In the genomic region with DNA sequence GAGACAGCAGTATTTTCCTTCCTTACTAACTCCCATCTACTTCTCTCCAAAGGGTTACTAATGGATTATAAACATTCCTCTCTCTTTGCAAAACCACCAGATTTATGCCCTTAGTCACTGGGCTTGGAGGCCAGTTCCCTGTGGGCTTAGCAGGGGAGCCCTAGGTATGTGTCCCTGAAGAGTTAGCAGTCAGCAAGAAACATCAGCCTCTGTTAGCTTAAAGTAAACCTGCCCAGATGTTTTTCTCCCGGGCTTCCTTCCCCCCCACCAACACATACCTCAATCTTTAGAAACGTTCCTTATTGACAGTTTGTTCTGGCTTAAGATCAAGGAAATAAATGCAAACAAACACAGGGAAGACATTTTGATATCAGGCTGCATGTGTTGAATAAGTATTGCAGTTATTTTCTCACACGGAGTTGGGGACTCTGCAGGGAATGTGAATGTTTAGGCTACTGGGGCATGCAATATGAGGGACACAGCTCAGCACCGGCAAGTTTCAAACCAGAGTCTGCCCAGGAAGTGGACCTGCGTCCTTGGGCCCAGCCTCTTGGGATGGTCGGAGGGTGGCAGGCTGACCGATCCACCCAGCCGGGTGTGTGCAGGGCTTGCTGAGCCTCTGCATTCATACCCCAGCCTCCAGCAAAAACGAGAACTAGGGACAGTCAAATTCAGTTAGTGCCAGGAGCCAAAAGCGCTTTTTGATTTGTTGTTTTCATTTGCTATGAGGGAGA, we compare ENCODE assay signal across 11 cellular contexts.
DNase-seq lines count a peak whose midpoint lies in the region; ATAC-seq, FAIRE-seq and TF ChIP-seq lines count a peak whose summit lies in the region.
"Had no signal": no experiment of that assay in that cellular context is flagged by ENCODE, and none has a peak within 500 bp of the region (broad histone marks: within the 10 kb centered on the region; RNA-seq: fewer than 3 reads in every experiment).

No MANE protein-coding gene starts in this region.

- FAIRE-seq in RCC 7860 (lab: Jason Lieb, UNC), result peak; percentile 90

- H3K9me2 ChIP-seq in OCI-LY7 (ENCODE audit: insufficient read depth, low read length), result no peaks in the 10 kb centered on the region

- peak overlapping the region; percentile 32 for H3K27ac ChIP-seq in fibroblast of lung (ENCODE audit: insufficient read depth, low read length)
- no peak overlapping the region for H3K27ac ChIP-seq in OCI-LY7 (ENCODE audit: low read depth, low read length, poor library complexity, severe bottlenecking)
- H3K27ac ChIP-seq: colonic mucosa, HL-60 had no signal

- TF ChIP-seq CTCF in fibroblast of lung (conservative IDR thresholded peaks at IDR 0.05 in 1 of 2, IDR thresholded peaks at IDR 0.05 in 1 of 2; ENCODE audit: low read depth in 1 of 2, low read length in 2 of 2), result no peak
- no peak for TF ChIP-seq CTCF in progenitor cell of endocrine pancreas (IDR thresholded peaks at IDR 0.05; ENCODE audit: unreplicated experiment)
- TF ChIP-seq CTCF in OCI-LY7 (conservative IDR thresholded peaks at IDR 0.05; ENCODE audit: low read length), result no peak

- no peak overlapping the region for H3K9ac ChIP-seq in fibroblast of lung (ENCODE audit: insufficient read depth, low read length)

- no peaks in the 10 kb centered on the region for H3K36me3 Mint-ChIP-seq in progenitor cell of endocrine pancreas (ENCODE audit: insufficient read depth)

- no peaks in the 10 kb centered on the region for H3K27me3 Mint-ChIP-seq in progenitor cell of endocrine pancreas

- H3K79me2 ChIP-seq in fibroblast of lung (ENCODE audit: control insufficient read depth, insufficient read depth, low read length) (no peaks in the 10 kb centered on the region), OCI-LY7 (ENCODE audit: insufficient read depth, low read depth, low read length) (no peaks in the 10 kb centered on the region)

- peak overlapping the region; percentile 79 for H3K4me2 ChIP-seq in fibroblast of lung (ENCODE audit: extremely low read depth, insufficient read depth, low read length)
- H3K4me2 ChIP-seq in OCI-LY7 (ENCODE audit: low read length), result no peak overlapping the region

- H3K9me3 ChIP-seq in fibroblast of lung (ENCODE audit: control insufficient read depth, insufficient read depth, low read depth, low read length) (no peaks in the 10 kb centered on the region), OCI-LY7 (ENCODE audit: low read length) (no peaks in the 10 kb centered on the region)
- H3K9me3 ChIP-seq: colonic mucosa had no signal

- H3K4me1 Mint-ChIP-seq in progenitor cell of endocrine pancreas (ENCODE audit: low read depth), result peaks cover 13% of the 10 kb centered on the region

- intact Hi-C loops in OCI-LY7 (cut with micrococcal nuclease; ENCODE audit: unreplicated experiment), result no loop called here

- ATAC-seq in HG03460 (IDR thresholded peaks at IDR 0.05; ENCODE audit: unreplicated experiment), result no peak
- no peak for ATAC-seq in HG02571 (IDR thresholded peaks at IDR 0.05; ENCODE audit: unreplicated experiment)

- H2AFZ ChIP-seq in fibroblast of lung (ENCODE audit: low read length) (peak overlapping the region; percentile 58), OCI-LY7 (ENCODE audit: low read length) (no peak overlapping the region)

- peak overlapping the region; percentile 12 for H3K27ac Mint-ChIP-seq in progenitor cell of endocrine pancreas

- POLR2A ChIA-PET in OCI-LY7 (lab: Charles Lee), result no interaction called here

- H3K36me3 ChIP-seq in fibroblast of lung (ENCODE audit: control insufficient read depth, insufficient read depth, low read length) (no peaks in the 10 kb centered on the region), OCI-LY7 (ENCODE audit: insufficient read depth, low read length) (no peaks in the 10 kb centered on the region)
- H3K36me3 ChIP-seq: colonic mucosa had no signal

- DNase-seq in Daoy (ENCODE audit: low read depth) (peak; percentile 89), RCC 7860 (ENCODE audit: low spot score) (peak; percentile 49), fibroblast of lung (ENCODE audit: low read depth in 2 of 2) (peak; percentile 57 to 90), progenitor cell of endocrine pancreas (ENCODE audit: low spot score, unreplicated experiment) (no peak), OCI-LY7 (ENCODE audit: low spot score) (no peak)
- no peak for DNase-seq in activated naive CD4-positive, alpha-beta T cell (lab: John Stamatoyannopoulos, UW)
- DNase-seq: colonic mucosa, SW 1271 had no signal

- H4K20me1 ChIP-seq in fibroblast of lung (ENCODE audit: control insufficient read depth, extremely low read depth, insufficient read depth, low read length) (no peaks in the 10 kb centered on the region), OCI-LY7 (ENCODE audit: insufficient read depth, low read length) (no peaks in the 10 kb centered on the region)

- H3K27me3 ChIP-seq in fibroblast of lung (ENCODE audit: control insufficient read depth, insufficient read depth, low read length), result no peaks in the 10 kb centered on the region
- H3K27me3 ChIP-seq: colonic mucosa had no signal

- H3K4me1 ChIP-seq in fibroblast of lung (ENCODE audit: control insufficient read depth, extremely low read depth, insufficient read depth, low read length) (peaks cover 25% of the 10 kb centered on the region), OCI-LY7 (ENCODE audit: insufficient read depth, low read length, poor library complexity, severe bottlenecking) (no peaks in the 10 kb centered on the region)
- H3K4me1 ChIP-seq: colonic mucosa had no signal

- no peak overlapping the region for H3K4me3 Mint-ChIP-seq in progenitor cell of endocrine pancreas (ENCODE audit: low read depth)

- H3K9me3 Mint-ChIP-seq in progenitor cell of endocrine pancreas (ENCODE audit: low read depth), result no peaks in the 10 kb centered on the region

- H3K4me3 ChIP-seq in fibroblast of lung (replicated peaks in 1 of 4; ENCODE audit: control extremely low read depth in 1 of 4, insufficient read depth in 1 of 4, low read depth in 3 of 4, low read length in 4 of 4) (peak overlapping the region in 1 of 4 experiments; percentile 6), OCI-LY7 (ENCODE audit: low read depth, low read length, poor library complexity, severe bottlenecking) (no peak overlapping the region)
- H3K4me3 ChIP-seq: colonic mucosa had no signal

- no TSS peak for BruUV-seq in OCI-LY7 (replicated peaks; lab: Mats Ljungman, UMichigan)

- CTCF ChIA-PET in OCI-LY7 (lab: Charles Lee; ENCODE audit: unreplicated experiment), result no interaction called here

Comparison
In these comparisons a context has a peak if more than half of its experiments do, and no peak if none do; other contexts are left out.
1. DNase-seq: peak in Daoy (single experiment), RCC 7860 (single experiment) and fibroblast of lung (2 of 2); none in progenitor cell of endocrine pancreas (single experiment), OCI-LY7 (single experiment) and activated naive CD4-positive, alpha-beta T cell (0 of 4).